In the genomic region with DNA sequence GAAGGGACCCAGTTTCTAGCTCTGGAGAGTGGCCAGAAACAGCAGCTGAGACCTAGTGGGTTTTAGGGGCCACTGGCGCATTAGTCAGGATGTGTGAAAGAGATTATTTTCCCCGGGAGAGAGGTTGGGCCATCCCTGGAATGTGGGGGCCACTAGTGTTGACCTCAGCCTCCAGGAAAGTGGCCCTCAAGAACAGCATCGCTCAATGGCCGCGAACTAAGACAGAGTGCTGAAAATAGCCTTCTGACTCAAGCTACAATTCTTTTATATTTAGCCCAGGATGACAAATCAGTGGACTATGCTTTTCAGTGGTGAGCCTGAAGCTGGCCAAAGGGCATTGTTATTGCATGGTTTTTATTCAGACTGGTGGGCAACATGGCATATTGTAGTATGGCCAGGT, we compare ENCODE assay signal across 1 cellular context.
TF ChIP-seq lines count a peak whose summit lies in the region.

No MANE protein-coding gene starts in this region.

TF ChIP-seq in IMR-90, 13 proteins besides CTCF, POLR2A, EP300 and RAD21:
- peak; percentile 77 for TF ChIP-seq FOS (IDR thresholded peaks at IDR 0.05; ENCODE audit: low read depth, low read length)
- TF ChIP-seq, protein P1, sequence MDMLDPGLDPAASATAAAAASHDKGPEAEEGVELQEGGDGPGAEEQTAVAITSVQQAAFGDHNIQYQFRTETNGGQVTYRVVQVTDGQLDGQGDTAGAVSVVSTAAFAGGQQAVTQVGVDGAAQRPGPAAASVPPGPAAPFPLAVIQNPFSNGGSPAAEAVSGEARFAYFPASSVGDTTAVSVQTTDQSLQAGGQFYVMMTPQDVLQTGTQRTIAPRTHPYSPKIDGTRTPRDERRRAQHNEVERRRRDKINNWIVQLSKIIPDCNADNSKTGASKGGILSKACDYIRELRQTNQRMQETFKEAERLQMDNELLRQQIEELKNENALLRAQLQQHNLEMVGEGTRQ (IDR thresholded peaks at IDR 0.05; ENCODE audit: low read depth, low read length), result no peak
- peak; percentile 45; the same call in 1 of the 2 replicates for TF ChIP-seq BHLHE40 (IDR thresholded peaks at IDR 0.05; ENCODE audit: low read depth, low read length)
- TF ChIP-seq CHD1 (IDR thresholded peaks at IDR 0.05; ENCODE audit: low read depth, low read length), result no peak
- no peak for TF ChIP-seq RCOR1 (IDR thresholded peaks at IDR 0.05; ENCODE audit: insufficient replicate concordance, low read length)
- no peak for TF ChIP-seq NFE2L2 (IDR thresholded peaks at IDR 0.05; ENCODE audit: low read depth, low read length)
- peak; percentile 56 for TF ChIP-seq CEBPB (IDR thresholded peaks at IDR 0.05; ENCODE audit: low read depth, low read length)
- no peak for TF ChIP-seq RFX5 (IDR thresholded peaks at IDR 0.05; ENCODE audit: low read depth, low read length)
- peak; percentile 90 for TF ChIP-seq MAZ (IDR thresholded peaks at IDR 0.05; ENCODE audit: borderline replicate concordance, low read depth, low read length)
- TF ChIP-seq SMC3 (IDR thresholded peaks at IDR 0.05; ENCODE audit: low read depth, low read length), result no peak
- TF ChIP-seq, protein P2, sequence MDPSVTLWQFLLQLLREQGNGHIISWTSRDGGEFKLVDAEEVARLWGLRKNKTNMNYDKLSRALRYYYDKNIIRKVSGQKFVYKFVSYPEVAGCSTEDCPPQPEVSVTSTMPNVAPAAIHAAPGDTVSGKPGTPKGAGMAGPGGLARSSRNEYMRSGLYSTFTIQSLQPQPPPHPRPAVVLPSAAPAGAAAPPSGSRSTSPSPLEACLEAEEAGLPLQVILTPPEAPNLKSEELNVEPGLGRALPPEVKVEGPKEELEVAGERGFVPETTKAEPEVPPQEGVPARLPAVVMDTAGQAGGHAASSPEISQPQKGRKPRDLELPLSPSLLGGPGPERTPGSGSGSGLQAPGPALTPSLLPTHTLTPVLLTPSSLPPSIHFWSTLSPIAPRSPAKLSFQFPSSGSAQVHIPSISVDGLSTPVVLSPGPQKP (IDR thresholded peaks at IDR 0.05; ENCODE audit: borderline replicate concordance, low read depth, low read length), result no peak
- no peak for TF ChIP-seq MXI1 (IDR thresholded peaks at IDR 0.05; ENCODE audit: borderline replicate concordance, low read depth, low read length)
- 0 out of 2 replicates have a peak, but pooled peaks have one; percentile 14 for TF ChIP-seq MAFK (IDR thresholded peaks at IDR 0.05; ENCODE audit: low read depth, low read length)
